19 cellular contexts compared by ENCODE assay signal in genomic region chr20:2875690-2876203, GRCh38. TPM values are rescaled to one million over a fixed set of nuclear protein-coding genes. Genes with fewer than 3 reads are reported as not detected.
DNase-seq lines count a peak whose midpoint lies in the region; ATAC-seq and TF ChIP-seq lines count a peak whose summit lies in the region.
"Had no signal": no experiment of that assay in that cellular context is flagged by ENCODE, and none has a peak within 500 bp of the region (broad histone marks: within the 10 kb centered on the region; RNA-seq: fewer than 3 reads in every experiment).

No MANE protein-coding gene starts in this region.

- peaks cover 2% of the 10 kb centered on the region for H3K36me3 Mint-ChIP-seq in activated naive CD8-positive, alpha-beta T cell
- H3K36me3 Mint-ChIP-seq in activated naive CD8-positive, alpha-beta T cell treated with anti-CD3 and anti-CD28 coated beads for 36 hours = peaks cover 31% of the 10 kb centered on the region
- H3K36me3 Mint-ChIP-seq in type B pancreatic cell = no peaks in the 10 kb centered on the region

- TF ChIP-seq CTCF in PC-9 (conservative IDR thresholded peaks at IDR 0.05) (no peak), esophagus muscularis mucosa (IDR thresholded peaks at IDR 0.05) (no peak), type B pancreatic cell (conservative IDR thresholded peaks at IDR 0.05) (no peak)

- peaks cover 9% of the 10 kb centered on the region for H3K4me1 ChIP-seq in PC-9 (replicated peaks; ENCODE audit: insufficient read depth)
- H3K4me1 ChIP-seq in esophagus muscularis mucosa = peaks cover 45 to 73% (median 72%) of the 10 kb centered on the region in 4 donors

- peak overlapping the region; percentile 46 for H3K27ac Mint-ChIP-seq in activated naive CD8-positive, alpha-beta T cell
- no peak overlapping the region for H3K27ac Mint-ChIP-seq in activated naive CD8-positive, alpha-beta T cell treated with anti-CD3 and anti-CD28 coated beads for 36 hours
- H3K27ac Mint-ChIP-seq in type B pancreatic cell = no peak overlapping the region

- peaks cover 4% of the 10 kb centered on the region; the same call in 1 of the 2 replicates for H3K36me3 ChIP-seq in PC-9 (ENCODE audit: low read depth)
- H3K36me3 ChIP-seq in esophagus muscularis mucosa = no peaks in the 10 kb centered on the region
- H3K36me3 ChIP-seq: MG63 had no signal

- ATAC-seq in GM21360 (IDR thresholded peaks at IDR 0.05; ENCODE audit: unreplicated experiment) (no peak), HG02973 (IDR thresholded peaks at IDR 0.05; ENCODE audit: unreplicated experiment) (no peak)
- ATAC-seq: HCT116 had no signal

- H3K4me3 ChIP-seq in PC-9 (no peak overlapping the region), esophagus muscularis mucosa (no peak overlapping the region)
- H3K4me3 ChIP-seq: lung, MG63, SJSA1 had no signal

- no peak overlapping the region for H2AFZ ChIP-seq in PC-9

- TF ChIP-seq EP300 in esophagus muscularis mucosa (IDR thresholded peaks at IDR 0.05) = no peak

- no peaks in the 10 kb centered on the region for H3K9me2 ChIP-seq in PC-9 (ENCODE audit: insufficient read depth)

- CTCF ChIA-PET in PC-9 (lab: Charles Lee) = no interaction called here

- peak overlapping the region; percentile 92; the same call in 1 of the 2 replicates for H3K4me2 ChIP-seq in PC-9

- no peak overlapping the region for H3K27ac ChIP-seq in PC-9
- H3K27ac ChIP-seq in esophagus muscularis mucosa (replicated peaks in 1 of 4) = no peak overlapping the region
- H3K27ac ChIP-seq: SJSA1 had no signal

- H3K4me1 Mint-ChIP-seq in activated naive CD8-positive, alpha-beta T cell (ENCODE audit: low read depth) = peaks cover 62% of the 10 kb centered on the region
- peaks cover 53% of the 10 kb centered on the region for H3K4me1 Mint-ChIP-seq in activated naive CD8-positive, alpha-beta T cell treated with anti-CD3 and anti-CD28 coated beads for 36 hours
- peaks cover 25% of the 10 kb centered on the region for H3K4me1 Mint-ChIP-seq in type B pancreatic cell (ENCODE audit: unreplicated experiment)

- H3K4me3 Mint-ChIP-seq in activated naive CD8-positive, alpha-beta T cell = peak overlapping the region; percentile 81
- H3K4me3 Mint-ChIP-seq in activated naive CD8-positive, alpha-beta T cell treated with anti-CD3 and anti-CD28 coated beads for 36 hours = no peak overlapping the region
- peak overlapping the region; percentile 53 for H3K4me3 Mint-ChIP-seq in type B pancreatic cell

- intact Hi-C loops in PC-9 (cut with micrococcal nuclease; ENCODE audit: unreplicated experiment) = no loop called here
- intact Hi-C loops in esophagus muscularis mucosa (cut with DNase I) = loop anchor here (10.0 kb wide), 1 partner anchor 211 kb away; the partner anchor contains the start of gene IDH3B

- H4K20me1 ChIP-seq in PC-9 (ENCODE audit: insufficient read depth) = no peaks in the 10 kb centered on the region; the same call in 1 of the 2 replicates

- WGBS in esophagus muscularis mucosa = 90% methylated on average over 5 of the region's 5 CpGs

- DNase-seq in activated naive CD8-positive, alpha-beta T cell treated with anti-CD3 and anti-CD28 coated beads for 36 hours = no peak
- no peak for DNase-seq in PC-9
- DNase-seq in esophagus muscularis mucosa (ENCODE audit: extremely low spot score) = peak; percentile 78
- no peak for DNase-seq in type B pancreatic cell (ENCODE audit: extremely low spot score, unreplicated experiment)
- DNase-seq in AG08395 (ENCODE audit: low spot score) = no peak
- DNase-seq: activated CD4-positive, alpha-beta T cell treated with anti-CD3 and anti-CD28 coated beads, Interleukin-2, amount 50 U/mL, for 4 hours; MG63; NCI-H2029; NCI-H524; OCI-M1; stimulated activated CD4-positive, alpha-beta T cell treated with anti-CD3 and anti-CD28 coated beads, Interleukin-15, amount 100 ng/mL, for 24 hours had no signal

- BruUV-seq in PC-9 (replicated peaks; lab: Mats Ljungman, UMichigan) = no TSS peak

- H3K27me3 Mint-ChIP-seq in activated naive CD8-positive, alpha-beta T cell = no peaks in the 10 kb centered on the region
- H3K27me3 Mint-ChIP-seq in activated naive CD8-positive, alpha-beta T cell treated with anti-CD3 and anti-CD28 coated beads for 36 hours = no peaks in the 10 kb centered on the region
- peaks cover 21% of the 10 kb centered on the region for H3K27me3 Mint-ChIP-seq in type B pancreatic cell

- H3K9me3 ChIP-seq in PC-9 (ENCODE audit: insufficient read depth, low read depth) (no peaks in the 10 kb centered on the region), esophagus muscularis mucosa (no peaks in the 10 kb centered on the region)
- H3K9me3 ChIP-seq: MG63, SJSA1 had no signal

- H3K27me3 ChIP-seq in PC-9 (ENCODE audit: insufficient read depth, low read depth) (no peaks in the 10 kb centered on the region), esophagus muscularis mucosa (peaks cover 0 to 7% (median 0%) of the 10 kb centered on the region in 4 donors)
- H3K27me3 ChIP-seq: MG63, SJSA1 had no signal

- no peaks in the 10 kb centered on the region for H3F3A ChIP-seq in PC-9 (ENCODE audit: insufficient read depth, low read depth)

- TF ChIP-seq POLR2A in esophagus muscularis mucosa (IDR thresholded peaks at IDR 0.05; ENCODE audit: low read depth) = no peak

- no peaks in the 10 kb centered on the region for H3K9me3 Mint-ChIP-seq in activated naive CD8-positive, alpha-beta T cell (ENCODE audit: low read depth)
- no peaks in the 10 kb centered on the region for H3K9me3 Mint-ChIP-seq in activated naive CD8-positive, alpha-beta T cell treated with anti-CD3 and anti-CD28 coated beads for 36 hours
- no peaks in the 10 kb centered on the region for H3K9me3 Mint-ChIP-seq in type B pancreatic cell

- POLR2A ChIA-PET in PC-9 (lab: Charles Lee; ENCODE audit: unreplicated experiment) = no interaction called here

- H3K79me2 ChIP-seq in PC-9 (ENCODE audit: low read depth) = peaks cover 57% of the 10 kb centered on the region

RNA-seq across cellular contexts. Expression of gene PTPRA, which starts 2.5 kb away (rescaled TPM):
- total RNA-seq in activated naive CD8-positive, alpha-beta T cell treated with anti-CD3 and anti-CD28 coated beads for 36 hours = 10 to 100 TPM; 40.6 to 43.0 TPM
- total RNA-seq in PC-9 (2021) (36.6 and 48.8 TPM in 2 replicates), esophagus muscularis mucosa (10 to 100 TPM; 49.2 to 80.8 (median 60.4) TPM), type B pancreatic cell (ENCODE audit: low replicate concordance) (50.5 and 73.8 TPM in 2 replicates)

RNA-seq across cellular contexts. Expression of gene VPS16, which starts 35.2 kb away (rescaled TPM):
- total RNA-seq in activated naive CD8-positive, alpha-beta T cell treated with anti-CD3 and anti-CD28 coated beads for 36 hours = 10 to 100 TPM; 33.5 to 34.1 TPM
- total RNA-seq in PC-9 (2021) (21.5 and 31.9 TPM in 2 replicates), esophagus muscularis mucosa (10 to 100 TPM; 22.0 to 37.5 (median 30.2) TPM), type B pancreatic cell (ENCODE audit: low replicate concordance) (31.8 and 49.9 TPM in 2 replicates)

RNA-seq across cellular contexts. Expression of gene PCED1A, which starts 35.3 kb away (rescaled TPM):
- 10 to 100 TPM; 24.2 to 26.3 TPM for total RNA-seq in activated naive CD8-positive, alpha-beta T cell treated with anti-CD3 and anti-CD28 coated beads for 36 hours
- total RNA-seq in PC-9 (2021) (47.9 and 60.1 TPM in 2 replicates), esophagus muscularis mucosa (10 to 100 TPM; 15.1 to 24.1 (median 22.5) TPM), type B pancreatic cell (ENCODE audit: low replicate concordance) (47.5 and 79.6 TPM in 2 replicates)

RNA-seq across cellular contexts. Expression of gene TMEM239, which starts 59.6 kb away (rescaled TPM):
- not detected for total RNA-seq in activated naive CD8-positive, alpha-beta T cell treated with anti-CD3 and anti-CD28 coated beads for 36 hours
- total RNA-seq in PC-9 (2021) = not detected in 2 replicates
- not detected for total RNA-seq in esophagus muscularis mucosa
- not detected in 2 replicates for total RNA-seq in type B pancreatic cell (ENCODE audit: low replicate concordance)
- total RNA-seq: dermis microvascular lymphatic vessel endothelial cell, lung, SJSA1, subcutaneous adipose tissue had no signal
